ENCODE assay signal across 1 cellular context in the genomic region with DNA sequence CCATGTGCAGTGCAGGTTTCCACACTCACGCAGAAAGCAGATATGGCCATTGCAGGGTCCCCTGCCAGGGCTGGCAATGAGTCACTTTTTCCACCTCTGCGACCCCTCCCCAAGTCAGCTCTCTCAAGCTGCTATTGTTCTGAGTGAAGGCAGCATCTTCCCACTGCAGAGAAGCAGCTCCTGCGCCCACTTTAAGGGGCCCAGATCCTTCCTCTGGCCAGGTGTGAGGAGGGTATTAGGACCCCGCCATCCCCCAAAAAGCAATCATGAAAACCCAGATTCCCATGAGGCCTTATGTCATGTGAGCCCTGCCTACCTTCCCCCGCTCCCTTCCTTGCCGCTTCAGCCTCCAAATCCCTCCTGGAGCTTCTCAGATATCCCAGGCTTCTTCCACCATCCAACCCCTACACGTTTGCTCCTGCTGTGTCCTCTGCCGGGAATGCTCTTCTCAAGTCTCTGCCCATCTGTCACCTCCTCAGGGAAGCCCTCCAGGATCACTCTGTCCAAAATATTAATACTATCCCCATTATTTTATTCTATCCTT.
A peak's percentile ranks its signal among the peaks of the same experiment; 100 is the strongest.
TF ChIP-seq lines count a peak whose summit lies in the region.

No MANE protein-coding gene starts in this region.

TF ChIP-seq in GM23338, 12 proteins besides CTCF, POLR2A, EP300 and RAD21:
- TF ChIP-seq, protein P1, sequence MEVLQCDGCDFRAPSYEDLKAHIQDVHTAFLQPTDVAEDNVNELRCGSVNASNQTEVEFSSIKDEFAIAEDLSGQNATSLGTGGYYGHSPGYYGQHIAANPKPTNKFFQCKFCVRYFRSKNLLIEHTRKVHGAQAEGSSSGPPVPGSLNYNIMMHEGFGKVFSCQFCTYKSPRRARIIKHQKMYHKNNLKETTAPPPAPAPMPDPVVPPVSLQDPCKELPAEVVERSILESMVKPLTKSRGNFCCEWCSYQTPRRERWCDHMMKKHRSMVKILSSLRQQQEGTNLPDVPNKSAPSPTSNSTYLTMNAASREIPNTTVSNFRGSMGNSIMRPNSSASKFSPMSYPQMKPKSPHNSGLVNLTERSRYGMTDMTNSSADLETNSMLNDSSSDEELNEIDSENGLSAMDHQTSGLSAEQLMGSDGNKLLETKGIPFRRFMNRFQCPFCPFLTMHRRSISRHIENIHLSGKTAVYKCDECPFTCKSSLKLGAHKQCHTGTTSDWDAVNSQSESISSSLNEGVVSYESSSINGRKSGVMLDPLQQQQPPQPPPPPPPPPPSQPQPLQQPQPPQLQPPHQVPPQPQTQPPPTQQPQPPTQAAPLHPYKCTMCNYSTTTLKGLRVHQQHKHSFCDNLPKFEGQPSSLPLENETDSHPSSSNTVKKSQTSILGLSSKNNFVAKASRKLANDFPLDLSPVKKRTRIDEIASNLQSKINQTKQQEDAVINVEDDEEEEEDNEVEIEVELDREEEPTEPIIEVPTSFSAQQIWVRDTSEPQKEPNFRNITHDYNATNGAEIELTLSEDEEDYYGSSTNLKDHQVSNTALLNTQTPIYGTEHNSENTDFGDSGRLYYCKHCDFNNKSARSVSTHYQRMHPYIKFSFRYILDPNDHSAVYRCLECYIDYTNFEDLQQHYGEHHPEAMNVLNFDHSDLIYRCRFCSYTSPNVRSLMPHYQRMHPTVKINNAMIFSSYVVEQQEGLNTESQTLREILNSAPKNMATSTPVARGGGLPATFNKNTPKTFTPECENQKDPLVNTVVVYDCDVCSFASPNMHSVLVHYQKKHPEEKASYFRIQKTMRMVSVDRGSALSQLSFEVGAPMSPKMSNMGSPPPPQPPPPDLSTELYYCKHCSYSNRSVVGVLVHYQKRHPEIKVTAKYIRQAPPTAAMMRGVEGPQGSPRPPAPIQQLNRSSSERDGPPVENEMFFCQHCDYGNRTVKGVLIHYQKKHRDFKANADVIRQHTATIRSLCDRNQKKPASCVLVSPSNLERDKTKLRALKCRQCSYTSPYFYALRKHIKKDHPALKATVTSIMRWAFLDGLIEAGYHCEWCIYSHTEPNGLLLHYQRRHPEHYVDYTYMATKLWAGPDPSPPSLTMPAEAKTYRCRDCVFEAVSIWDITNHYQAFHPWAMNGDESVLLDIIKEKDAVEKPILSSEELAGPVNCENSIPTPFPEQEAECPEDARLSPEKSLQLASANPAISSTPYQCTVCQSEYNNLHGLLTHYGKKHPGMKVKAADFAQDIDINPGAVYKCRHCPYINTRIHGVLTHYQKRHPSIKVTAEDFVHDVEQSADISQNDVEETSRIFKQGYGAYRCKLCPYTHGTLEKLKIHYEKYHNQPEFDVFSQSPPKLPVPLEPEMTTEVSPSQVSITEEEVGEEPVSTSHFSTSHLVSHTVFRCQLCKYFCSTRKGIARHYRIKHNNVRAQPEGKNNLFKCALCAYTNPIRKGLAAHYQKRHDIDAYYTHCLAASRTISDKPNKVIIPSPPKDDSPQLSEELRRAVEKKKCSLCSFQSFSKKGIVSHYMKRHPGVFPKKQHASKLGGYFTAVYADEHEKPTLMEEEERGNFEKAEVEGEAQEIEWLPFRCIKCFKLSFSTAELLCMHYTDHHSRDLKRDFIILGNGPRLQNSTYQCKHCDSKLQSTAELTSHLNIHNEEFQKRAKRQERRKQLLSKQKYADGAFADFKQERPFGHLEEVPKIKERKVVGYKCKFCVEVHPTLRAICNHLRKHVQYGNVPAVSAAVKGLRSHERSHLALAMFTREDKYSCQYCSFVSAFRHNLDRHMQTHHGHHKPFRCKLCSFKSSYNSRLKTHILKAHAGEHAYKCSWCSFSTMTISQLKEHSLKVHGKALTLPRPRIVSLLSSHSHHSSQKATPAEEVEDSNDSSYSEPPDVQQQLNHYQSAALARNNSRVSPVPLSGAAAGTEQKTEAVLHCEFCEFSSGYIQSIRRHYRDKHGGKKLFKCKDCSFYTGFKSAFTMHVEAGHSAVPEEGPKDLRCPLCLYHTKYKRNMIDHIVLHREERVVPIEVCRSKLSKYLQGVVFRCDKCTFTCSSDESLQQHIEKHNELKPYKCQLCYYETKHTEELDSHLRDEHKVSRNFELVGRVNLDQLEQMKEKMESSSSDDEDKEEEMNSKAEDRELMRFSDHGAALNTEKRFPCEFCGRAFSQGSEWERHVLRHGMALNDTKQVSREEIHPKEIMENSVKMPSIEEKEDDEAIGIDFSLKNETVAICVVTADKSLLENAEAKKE (CRISPR knock-in tag; IDR thresholded peaks at IDR 0.05), result 0 out of 2 replicates have a peak, but pooled peaks have one; percentile 18
- no peak for TF ChIP-seq ZNF114 (CRISPR knock-in tag; IDR thresholded peaks at IDR 0.05)
